Comparison of ENCODE assay signal across 21 cellular contexts in the genomic region with DNA sequence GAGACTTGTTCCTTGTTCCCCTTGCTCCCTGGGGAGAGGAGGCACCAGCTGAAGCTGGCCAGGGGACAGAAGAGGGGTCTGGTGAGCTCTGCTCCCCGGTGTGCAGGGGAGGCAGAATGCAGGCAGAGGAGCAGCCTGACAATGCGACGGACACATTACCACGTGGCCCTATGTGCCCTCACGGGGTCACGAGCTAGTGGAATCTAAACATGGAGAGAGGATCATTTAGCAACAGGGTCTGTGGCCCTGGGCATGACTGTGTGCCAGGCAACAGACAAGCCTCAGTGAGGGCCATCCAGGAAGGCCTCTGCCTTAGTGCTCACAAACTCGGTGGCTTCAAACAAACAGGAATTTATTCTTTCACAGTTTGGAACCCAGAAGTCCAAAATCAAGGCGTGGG. TPM values are rescaled to one million over a fixed set of nuclear protein-coding genes. Genes with fewer than 3 reads are reported as not detected.
DNase-seq lines count a peak whose midpoint lies in the region; ATAC-seq and TF ChIP-seq lines count a peak whose summit lies in the region.
"Had no signal": no experiment of that assay in that cellular context is flagged by ENCODE, and none has a peak within 500 bp of the region (broad histone marks: within the 10 kb centered on the region; RNA-seq: fewer than 3 reads in every experiment).

No MANE protein-coding gene starts in this region.

- peak overlapping the region; percentile 49 to 75 for H3K27ac Mint-ChIP-seq in stimulated activated naive CD8-positive, alpha-beta T cell treated with anti-CD3 and anti-CD28 coated beads, Interleukin-15, amount 100 ng/mL, for 72 hours
- H3K27ac Mint-ChIP-seq in chondrocyte (ENCODE audit: unreplicated experiment), result no peak overlapping the region
- no peak overlapping the region for H3K27ac Mint-ChIP-seq in effector memory CD8-positive, alpha-beta T cell
- H3K27ac Mint-ChIP-seq in CD4-positive, alpha-beta T cell, result no peak overlapping the region
- H3K27ac Mint-ChIP-seq: H9, IgD-negative memory B cell had no signal

- no peak overlapping the region for H2AFZ ChIP-seq in OCI-LY7 (ENCODE audit: low read length)

- H3K9me3 ChIP-seq in OCI-LY7 (ENCODE audit: low read length), result peaks cover 5% of the 10 kb centered on the region; the same call in 1 of the 2 replicates
- H3K9me3 ChIP-seq in CD4-positive, alpha-beta T cell (ENCODE audit: control insufficient read depth, low read length), result no peaks in the 10 kb centered on the region
- H3K9me3 ChIP-seq: BE2C, SJSA1 had no signal

- H3K4me1 Mint-ChIP-seq in stimulated activated naive CD8-positive, alpha-beta T cell treated with anti-CD3 and anti-CD28 coated beads, Interleukin-15, amount 100 ng/mL, for 72 hours, result no peaks in the 10 kb centered on the region
- no peaks in the 10 kb centered on the region for H3K4me1 Mint-ChIP-seq in chondrocyte (ENCODE audit: low read depth)
- H3K4me1 Mint-ChIP-seq in effector memory CD8-positive, alpha-beta T cell (ENCODE audit: low read depth in 2 of 2), result peaks cover 0 to 6% of the 10 kb centered on the region in 2 donors
- H3K4me1 Mint-ChIP-seq in CD4-positive, alpha-beta T cell (ENCODE audit: low read depth), result no peaks in the 10 kb centered on the region
- H3K4me1 Mint-ChIP-seq: IgD-negative memory B cell had no signal

- peaks cover 21% of the 10 kb centered on the region for H3K27me3 Mint-ChIP-seq in stimulated activated naive CD8-positive, alpha-beta T cell treated with anti-CD3 and anti-CD28 coated beads, Interleukin-15, amount 100 ng/mL, for 72 hours
- H3K27me3 Mint-ChIP-seq in chondrocyte (ENCODE audit: low read depth), result peaks cover 12% of the 10 kb centered on the region
- H3K27me3 Mint-ChIP-seq in effector memory CD8-positive, alpha-beta T cell, result peaks cover 20 to 32% of the 10 kb centered on the region in 2 donors
- H3K27me3 Mint-ChIP-seq in CD4-positive, alpha-beta T cell, result no peaks in the 10 kb centered on the region

- no peaks in the 10 kb centered on the region for H3K27me3 ChIP-seq in CD4-positive, alpha-beta T cell (ENCODE audit: control insufficient read depth, insufficient read depth, low read length)
- H3K27me3 ChIP-seq: BE2C had no signal

- no peaks in the 10 kb centered on the region for H3K36me3 Mint-ChIP-seq in chondrocyte (ENCODE audit: low read depth)
- H3K36me3 Mint-ChIP-seq in effector memory CD8-positive, alpha-beta T cell (ENCODE audit: insufficient read depth), result no peaks in the 10 kb centered on the region
- H3K36me3 Mint-ChIP-seq in CD4-positive, alpha-beta T cell (ENCODE audit: low read depth), result no peaks in the 10 kb centered on the region
- H3K36me3 Mint-ChIP-seq: IgD-negative memory B cell had no signal

- no peaks in the 10 kb centered on the region for H4K20me1 ChIP-seq in OCI-LY7 (ENCODE audit: insufficient read depth, low read length)

- POLR2A ChIA-PET in OCI-LY7 (lab: Charles Lee), result no interaction called here
- POLR2A ChIA-PET in CD4-positive, alpha-beta T cell (lab: Charles Lee), result no interaction called here

- no peaks in the 10 kb centered on the region for H3K79me2 ChIP-seq in OCI-LY7 (ENCODE audit: insufficient read depth, low read depth, low read length)

- no peaks in the 10 kb centered on the region for H3K9me2 ChIP-seq in OCI-LY7 (ENCODE audit: insufficient read depth, low read length)

- TF ChIP-seq CTCF in chondrocyte (IDR thresholded peaks at IDR 0.05) (no peak), OCI-LY7 (conservative IDR thresholded peaks at IDR 0.05; ENCODE audit: low read length) (no peak)
- no peak for TF ChIP-seq CTCF in CD4-positive, alpha-beta T cell (IDR thresholded peaks at IDR 0.05)

- H3K4me3 ChIP-seq in OCI-LY7 (ENCODE audit: low read depth, low read length, poor library complexity, severe bottlenecking), result no peak overlapping the region
- H3K4me3 ChIP-seq: SJSA1 had no signal

- no peak for ATAC-seq in stimulated activated naive CD8-positive, alpha-beta T cell treated with anti-CD3 and anti-CD28 coated beads, Interleukin-15, amount 100 ng/mL, for 72 hours
- no peak for ATAC-seq in stimulated activated naive CD8-positive, alpha-beta T cell treated with anti-CD3 and anti-CD28 coated beads, Interleukin-15, Interleukin-2, amounts not matched to agents 100 U/mL and 50 U/mL, for 24 hours
- ATAC-seq in effector memory CD8-positive, alpha-beta T cell (replicated peaks), result no peak
- ATAC-seq in CD4-positive, alpha-beta T cell (ENCODE audit: poor library complexity), result no peak
- ATAC-seq: Right ventricle myocardium inferior had no signal

- no TSS peak for BruUV-seq in OCI-LY7 (replicated peaks; lab: Mats Ljungman, UMichigan)

- no peak overlapping the region for H3K4me2 ChIP-seq in OCI-LY7 (ENCODE audit: low read length)

- H3K36me3 ChIP-seq in OCI-LY7 (ENCODE audit: insufficient read depth, low read length), result no peaks in the 10 kb centered on the region
- H3K36me3 ChIP-seq: BE2C, SJSA1 had no signal

- intact Hi-C loops in posterior vena cava (cut with DNase I), result no loop called here
- intact Hi-C loops in OCI-LY7 (cut with micrococcal nuclease; ENCODE audit: unreplicated experiment), result no loop called here
- intact Hi-C loops in CD4-positive, alpha-beta T cell (cut with DNase I, micrococcal nuclease), result no loop called here

- DNase-seq in stimulated activated naive CD8-positive, alpha-beta T cell treated with anti-CD3 and anti-CD28 coated beads, Interleukin-15, amount 100 ng/mL, for 72 hours, result no peak
- no peak for DNase-seq in stimulated activated naive CD8-positive, alpha-beta T cell treated with anti-CD3 and anti-CD28 coated beads, Interleukin-15, Interleukin-2, amounts not matched to agents 100 U/mL and 50 U/mL, for 24 hours
- DNase-seq in chondrocyte (ENCODE audit: low spot score) (peak; percentile 55), posterior vena cava (ENCODE audit: low spot score) (peak; percentile 62), OCI-LY7 (ENCODE audit: low spot score) (no peak)
- no peak for DNase-seq in effector memory CD8-positive, alpha-beta T cell
- DNase-seq in CD4-positive, alpha-beta T cell, result no peak
- DNase-seq: 8988T, ACHN, BE2C, H9, NCI-H1048, NCI-H1417, NCI-H1694, NCI-H2081, NCI-H2227 treated with DMSO at 0.1 percent for 48 hours, NCI-H510A, NCI-H69 had no signal

- H3K4me1 ChIP-seq in OCI-LY7 (ENCODE audit: insufficient read depth, low read length, poor library complexity, severe bottlenecking), result no peaks in the 10 kb centered on the region
- H3K4me1 ChIP-seq: BE2C, SJSA1 had no signal

- no peak overlapping the region for H3K27ac ChIP-seq in OCI-LY7 (ENCODE audit: low read depth, low read length, poor library complexity, severe bottlenecking)
- H3K27ac ChIP-seq in CD4-positive, alpha-beta T cell (ENCODE audit: low read depth, low read length), result no peak overlapping the region
- H3K27ac ChIP-seq: SJSA1 had no signal

- no peak overlapping the region for H3K4me3 Mint-ChIP-seq in stimulated activated naive CD8-positive, alpha-beta T cell treated with anti-CD3 and anti-CD28 coated beads, Interleukin-15, amount 100 ng/mL, for 72 hours
- no peak overlapping the region for H3K4me3 Mint-ChIP-seq in chondrocyte (ENCODE audit: unreplicated experiment)
- H3K4me3 Mint-ChIP-seq in effector memory CD8-positive, alpha-beta T cell, result no peak overlapping the region
- no peak overlapping the region for H3K4me3 Mint-ChIP-seq in CD4-positive, alpha-beta T cell
- H3K4me3 Mint-ChIP-seq: H9, IgD-negative memory B cell had no signal

- no peaks in the 10 kb centered on the region for H3K9me3 Mint-ChIP-seq in stimulated activated naive CD8-positive, alpha-beta T cell treated with anti-CD3 and anti-CD28 coated beads, Interleukin-15, amount 100 ng/mL, for 72 hours
- no peaks in the 10 kb centered on the region for H3K9me3 Mint-ChIP-seq in chondrocyte (ENCODE audit: low read depth)
- H3K9me3 Mint-ChIP-seq in effector memory CD8-positive, alpha-beta T cell, result no peaks in the 10 kb centered on the region
- no peaks in the 10 kb centered on the region for H3K9me3 Mint-ChIP-seq in CD4-positive, alpha-beta T cell
- H3K9me3 Mint-ChIP-seq: H9, IgD-negative memory B cell had no signal

- CTCF ChIA-PET in OCI-LY7 (lab: Charles Lee; ENCODE audit: unreplicated experiment), result no interaction called here
- CTCF ChIA-PET in CD4-positive, alpha-beta T cell (lab: Charles Lee), result interaction anchor here (1.5 kb wide), 1 partner anchor 31 kb away, joined by 4 read pairs; no protein-coding TSS in a partner anchor

RNA-seq across cellular contexts. Expression of gene MUC4, which starts 8.5 kb away (rescaled TPM):
- total RNA-seq in chondrocyte, result not detected in 3 replicates
- total RNA-seq in posterior vena cava, result not detected
- total RNA-seq in OCI-LY7 (2014; rRNA removed; shearing (Covaris generic)), result 0.03 and 0.08 TPM in 2 replicates
- 0.11 and 0.42 TPM in 2 replicates for total RNA-seq in OCI-LY7 (2022)
- not detected for total RNA-seq in CD4-positive, alpha-beta T cell
- total RNA-seq: Right ventricle myocardium inferior, SJSA1 had no signal

Comparison
In these comparisons a context has a peak if more than half of its experiments do, and no peak if none do; other contexts are left out.
1. DNase-seq: peak in chondrocyte (single experiment) and posterior vena cava (single experiment); none in stimulated activated naive CD8-positive, alpha-beta T cell treated with anti-CD3 and anti-CD28 coated beads, Interleukin-15, amount 100 ng/mL, for 72 hours (0 of 2), stimulated activated naive CD8-positive, alpha-beta T cell treated with anti-CD3 and anti-CD28 coated beads, Interleukin-15, Interleukin-2, amounts not matched to agents 100 U/mL and 50 U/mL, for 24 hours (single experiment), OCI-LY7 (single experiment), effector memory CD8-positive, alpha-beta T cell (0 of 3) and CD4-positive, alpha-beta T cell (0 of 10).
2. H3K27ac Mint-ChIP-seq: peak in stimulated activated naive CD8-positive, alpha-beta T cell treated with anti-CD3 and anti-CD28 coated beads, Interleukin-15, amount 100 ng/mL, for 72 hours (2 of 2); none in chondrocyte (single experiment), effector memory CD8-positive, alpha-beta T cell (0 of 2) and CD4-positive, alpha-beta T cell (single experiment).